In genomic region chr1:59514061-59514909, GRCh38 we compare ENCODE assay signal across 23 cellular contexts.
DNase-seq lines count a peak whose midpoint lies in the region; ATAC-seq and TF ChIP-seq lines count a peak whose summit lies in the region.
"Had no signal": no experiment of that assay in that cellular context is flagged by ENCODE, and none has a peak within 500 bp of the region (broad histone marks: within the 10 kb centered on the region; RNA-seq: fewer than 3 reads in every experiment).

No MANE protein-coding gene starts in this region.

- H4K20me1 ChIP-seq in hepatocyte (ENCODE audit: insufficient read depth, poor library complexity, severe bottlenecking), result no peaks in the 10 kb centered on the region

- no peak overlapping the region for H2BK5ac ChIP-seq in trophoblast cell (ENCODE audit: low read depth, low read length, poor library complexity)

- H3K4me2 ChIP-seq in hepatocyte (no peak overlapping the region), trophoblast cell (ENCODE audit: low read length) (no peak overlapping the region)
- H3K4me2 ChIP-seq: GM23338, PC-9 had no signal

- H3K4me1 ChIP-seq in hepatocyte (ENCODE audit: insufficient read depth) (peaks cover 21% of the 10 kb centered on the region), trophoblast cell (ENCODE audit: control insufficient read depth in 1 of 2, insufficient read depth in 2 of 2, low read length in 2 of 2) (peaks cover 0 to 3% of the 10 kb centered on the region in 2 experiments)
- H3K4me1 ChIP-seq: HAP-1, SJSA1 had no signal

- H3K27me3 ChIP-seq in hepatocyte (no peaks in the 10 kb centered on the region), trophoblast cell (ENCODE audit: insufficient read depth, low read length) (no peaks in the 10 kb centered on the region)
- H3K27me3 ChIP-seq: SJSA1 had no signal

- H3K4me3 ChIP-seq in hepatocyte (no peak overlapping the region), trophoblast cell (ENCODE audit: low read depth, low read length) (no peak overlapping the region)
- H3K4me3 ChIP-seq: GM23338, HAP-1, PC-9, SJSA1 had no signal

- H4K12ac ChIP-seq in trophoblast cell (ENCODE audit: low read depth, low read length), result no peak overlapping the region

- H2AFZ ChIP-seq in hepatocyte, result no peak overlapping the region
- H2AFZ ChIP-seq in trophoblast cell (ENCODE audit: insufficient read depth, low read length, poor library complexity), result no peak overlapping the region
- H2AFZ ChIP-seq: GM23338, PC-9 had no signal

- no peak overlapping the region for H3K9ac ChIP-seq in trophoblast cell (ENCODE audit: low read length)

- ATAC-seq in sciatic nerve (no peak), GM19351 (IDR thresholded peaks at IDR 0.05; ENCODE audit: unreplicated experiment) (no peak)
- ATAC-seq: GM23338, Right ventricle myocardium inferior had no signal

- no peaks in the 10 kb centered on the region for H3K9me3 ChIP-seq in hepatocyte (ENCODE audit: low read depth)
- H3K9me3 ChIP-seq in trophoblast cell (ENCODE audit: insufficient read depth, low read depth, low read length), result no peaks in the 10 kb centered on the region
- H3K9me3 ChIP-seq: HAP-1, SJSA1 had no signal

- intact Hi-C loops in sciatic nerve (cut with DNase I), result no loop called here

- no peak overlapping the region for H2BK12ac ChIP-seq in trophoblast cell (ENCODE audit: low read length)

- H3K23ac ChIP-seq in trophoblast cell (ENCODE audit: low read length), result no peak overlapping the region

- TF ChIP-seq CTCF in hepatocyte (IDR thresholded peaks at IDR 0.05; ENCODE audit: poor library complexity), result no peak

- H3K14ac ChIP-seq in trophoblast cell (ENCODE audit: low read length), result no peak overlapping the region

- H3K4ac ChIP-seq in trophoblast cell (ENCODE audit: low read depth, low read length), result no peak overlapping the region

- H3K79me1 ChIP-seq in trophoblast cell (ENCODE audit: low read length), result no peaks in the 10 kb centered on the region

- no peaks in the 10 kb centered on the region for H3K9me2 ChIP-seq in hepatocyte (replicated peaks; ENCODE audit: insufficient read depth)

- H3K36me3 ChIP-seq in hepatocyte (replicated peaks; ENCODE audit: insufficient read depth, low read depth), result no peaks in the 10 kb centered on the region
- H3K36me3 ChIP-seq in trophoblast cell (ENCODE audit: control insufficient read depth in 1 of 2, insufficient read depth in 2 of 2, low read length in 2 of 2), result no peaks in the 10 kb centered on the region
- H3K36me3 ChIP-seq: HAP-1, SJSA1 had no signal

- H3K27ac ChIP-seq in hepatocyte, result peak overlapping the region; percentile 20
- no peak overlapping the region for H3K27ac ChIP-seq in trophoblast cell (ENCODE audit: low read depth, low read length)
- H3K27ac ChIP-seq: PC-9, SJSA1 had no signal

- 87% methylated on average over 11 of the region's 11 CpGs for WGBS in hepatocyte (ENCODE audit: low lambda C conversion rate, missing lambda C conversion rate)
- WGBS in trophoblast cell (ENCODE audit: extremely low coverage, insufficient coverage, insufficient read length), result no CpG with 5 or more reads among the region's 11 CpGs

- H2BK120ac ChIP-seq in trophoblast cell (ENCODE audit: insufficient read depth, low read length, poor library complexity), result no peak overlapping the region

- H3K18ac ChIP-seq in trophoblast cell (ENCODE audit: low read length), result no peak overlapping the region

- H2AK5ac ChIP-seq in trophoblast cell (ENCODE audit: low read length), result no peak overlapping the region

- no peak overlapping the region for H4K91ac ChIP-seq in trophoblast cell (ENCODE audit: low read depth, low read length)

- DNase-seq in EH (ENCODE audit: low read depth), result peak; percentile 8
- peak; percentile 37 for DNase-seq in NCI-H526 treated with DMSO at 0.1 percent for 48 hours (lab: John Stamatoyannopoulos, UW)
- DNase-seq in hepatocyte (ENCODE audit: low spot score), result no peak
- peak; percentile 26 to 76 for DNase-seq in trophoblast cell
- DNase-seq in HuH-7 (ENCODE audit: low spot score), result no peak
- no peak for DNase-seq in sciatic nerve (ENCODE audit: low spot score)
- no peak for DNase-seq in KG1 (lab: John Stamatoyannopoulos, UW)
- DNase-seq: C1 segment of cervical spinal cord; CD4-positive, alpha-beta memory T cell; COR-L47; DMS53; Karpas-422; NCI-H1092 treated with DMSO at 0.1 percent for 48 hours; NCI-H1436 treated with DMSO at 0.1 percent for 48 hours; NCI-H2029; NCI-H446; NCI-H524 treated with DMSO at 0.1 percent for 48 hours; PC-9 had no signal

- no peak overlapping the region for H4K8ac ChIP-seq in trophoblast cell (ENCODE audit: low read depth, low read length)

- no peaks in the 10 kb centered on the region for H3K79me2 ChIP-seq in hepatocyte
- no peaks in the 10 kb centered on the region for H3K79me2 ChIP-seq in trophoblast cell (ENCODE audit: control insufficient read depth, insufficient read depth, low read length, poor library complexity)

Comparison
In these comparisons a context has a peak if more than half of its experiments do, and no peak if none do; other contexts are left out.
1. DNase-seq: peak in EH (single experiment), NCI-H526 treated with DMSO at 0.1 percent for 48 hours (single experiment) and trophoblast cell (2 of 2); none in hepatocyte (single experiment), HuH-7 (single experiment), sciatic nerve (single experiment) and KG1 (single experiment).